Comparison of ENCODE assay signal across 10 cellular contexts in genomic region chr7:116524221-116524608, GRCh38. TPM values are rescaled to one million over a fixed set of nuclear protein-coding genes. Genes with fewer than 3 reads are reported as not detected.
DNase-seq lines count a peak whose midpoint lies in the region; ATAC-seq, FAIRE-seq and TF ChIP-seq lines count a peak whose summit lies in the region.
"Had no signal": no experiment of that assay in that cellular context is flagged by ENCODE, and none has a peak within 500 bp of the region (broad histone marks: within the 10 kb centered on the region; RNA-seq: fewer than 3 reads in every experiment).

No MANE protein-coding gene starts in this region.

- dilution Hi-C loops in keratinocyte (cut with MboI; ENCODE audit: extremely low pct_ligation_motif_present, low sequenced_read_pairs): loop anchor here (25.0 kb wide), 1 partner anchor 262 kb away; no protein-coding TSS in a partner anchor

- peaks cover 7 to 12% (median 9%) of the 10 kb centered on the region in 3 donors for H3K4me1 Mint-ChIP-seq in IgD-negative memory B cell
- peaks cover 39% of the 10 kb centered on the region for H3K4me1 Mint-ChIP-seq in brain

- no peaks in the 10 kb centered on the region for H3K9me3 ChIP-seq in keratinocyte (ENCODE audit: control insufficient read depth, low read depth, low read length)
- H3K9me3 ChIP-seq in subcutaneous abdominal adipose tissue (ENCODE audit: control insufficient read depth in 5 of 5, low read length in 5 of 5): no peaks in the 10 kb centered on the region

- H3K4me3 ChIP-seq in keratinocyte (ENCODE audit: control insufficient read depth in 2 of 3, extremely low read depth in 1 of 3, insufficient read depth in 2 of 3, low read depth in 1 of 3, low read length in 3 of 3) (peak overlapping the region; percentile 19 to 67 (median 63)), subcutaneous abdominal adipose tissue (ENCODE audit: low read depth in 1 of 5, low read length in 5 of 5) (peak overlapping the region; percentile 53 to 99 (median 89))

- no peak for TF ChIP-seq CTCF in brain (conservative IDR thresholded peaks at IDR 0.05)
- no peak for TF ChIP-seq CTCF in keratinocyte (optimal IDR thresholded peaks at IDR 0.05 in 1 of 3, IDR thresholded peaks at IDR 0.05 in 1 of 3, conservative IDR thresholded peaks at IDR 0.05 in 1 of 3; ENCODE audit: extremely low read depth in 1 of 3, insufficient read depth in 2 of 3, low read length in 3 of 3)

- H3K4me2 ChIP-seq in keratinocyte (ENCODE audit: control insufficient read depth, extremely low read depth, insufficient read depth, low read depth, low read length): peak overlapping the region; percentile 95

- no peaks in the 10 kb centered on the region for H3K36me3 Mint-ChIP-seq in IgD-negative memory B cell
- H3K36me3 Mint-ChIP-seq in brain: no peaks in the 10 kb centered on the region

- H3K27me3 ChIP-seq in keratinocyte (ENCODE audit: control insufficient read depth, extremely low read depth, insufficient read depth, low read length): no peaks in the 10 kb centered on the region
- no peaks in the 10 kb centered on the region for H3K27me3 ChIP-seq in subcutaneous abdominal adipose tissue (ENCODE audit: control insufficient read depth in 5 of 5, insufficient read depth in 4 of 5, low read length in 5 of 5)

- ATAC-seq in HG02870 (IDR thresholded peaks at IDR 0.05; ENCODE audit: unreplicated experiment) (no peak), GM18907 (IDR thresholded peaks at IDR 0.05; ENCODE audit: unreplicated experiment) (no peak)

- peak overlapping the region; percentile 100 for H3K9ac ChIP-seq in keratinocyte (ENCODE audit: control insufficient read depth, extremely low read depth, insufficient read depth, low read length)
- H3K9ac ChIP-seq in subcutaneous abdominal adipose tissue (ENCODE audit: low read length in 5 of 5): no peak overlapping the region

- H3K9me1 ChIP-seq in keratinocyte (ENCODE audit: control insufficient read depth, extremely low read depth, insufficient read depth, low read length): no peaks in the 10 kb centered on the region

- H4K20me1 ChIP-seq in keratinocyte (ENCODE audit: control insufficient read depth, extremely low read depth, insufficient read depth, low read length): peaks cover 3% of the 10 kb centered on the region

- H3K4me1 ChIP-seq in keratinocyte (ENCODE audit: control insufficient read depth, extremely low read depth, insufficient read depth, low read length) (peaks cover 69% of the 10 kb centered on the region), subcutaneous abdominal adipose tissue (ENCODE audit: control insufficient read depth in 5 of 5, insufficient read depth in 5 of 5, low read length in 5 of 5) (peaks cover 2 to 44% (median 30%) of the 10 kb centered on the region in 5 donors)

- DNase-seq in keratinocyte (ENCODE audit: low read depth, low spot score) (no peak), NCI-H82 treated with DMSO at 0.1 percent for 48 hours (lab: John Stamatoyannopoulos, UW; ENCODE audit: unreplicated experiment) (no peak), NCI-H446 (lab: John Stamatoyannopoulos, UW) (no peak)
- DNase-seq: NCI-H2227 treated with DMSO at 0.1 percent for 48 hours had no signal

- H3K9me3 Mint-ChIP-seq in IgD-negative memory B cell: no peaks in the 10 kb centered on the region
- H3K9me3 Mint-ChIP-seq in brain: peaks cover 0 to 5% (median 0%) of the 10 kb centered on the region in 5 experiments

- peak overlapping the region in 3 of 4 donors; percentile 20 to 97 (median 92) for H3K4me3 Mint-ChIP-seq in IgD-negative memory B cell
- peak overlapping the region; percentile 61 to 93 (median 88) for H3K4me3 Mint-ChIP-seq in brain

- H2AFZ ChIP-seq in keratinocyte (ENCODE audit: control insufficient read depth, low read length): no peak overlapping the region

- H3K36me3 ChIP-seq in keratinocyte (ENCODE audit: control insufficient read depth in 2 of 2, extremely low read depth in 1 of 2, insufficient read depth in 2 of 2, low read length in 2 of 2) (peaks cover 12 to 19% of the 10 kb centered on the region in 2 experiments), subcutaneous abdominal adipose tissue (ENCODE audit: control insufficient read depth in 5 of 5, insufficient read depth in 5 of 5, low read length in 5 of 5) (peaks cover 0 to 17% (median 3%) of the 10 kb centered on the region in 5 donors)

- FAIRE-seq in keratinocyte (lab: Jason Lieb, UNC): no peak
- FAIRE-seq: colon had no signal

- no peak overlapping the region for H3K27ac Mint-ChIP-seq in IgD-negative memory B cell
- no peak overlapping the region for H3K27ac Mint-ChIP-seq in brain

- H3K27me3 Mint-ChIP-seq in IgD-negative memory B cell (peaks cover 25% of the 10 kb centered on the region), brain (peaks cover 88% of the 10 kb centered on the region)

- H3K79me2 ChIP-seq in keratinocyte (ENCODE audit: control insufficient read depth, insufficient read depth, low read length): peaks cover 47% of the 10 kb centered on the region

- H3K27ac ChIP-seq in keratinocyte (ENCODE audit: control insufficient read depth, insufficient read depth, low read length): peak overlapping the region; percentile 98
- peak overlapping the region; percentile 100 for H3K27ac ChIP-seq in subcutaneous abdominal adipose tissue (ENCODE audit: low read depth, low read length)

RNA-seq across cellular contexts. Expression of gene CAV1, which starts 0.6 kb away (rescaled TPM):
- 2.3 TPM for polyA plus RNA-seq in IgD-negative memory B cell
- polyA plus RNA-seq in brain (ENCODE audit: insufficient read depth, low read depth, low replicate concordance): 7.7 TPM
- polyA plus RNA-seq in keratinocyte: 2,867 to 2,979 TPM (median 2,905 TPM) in 3 replicates
- 537 TPM for polyA plus RNA-seq in keratinocyte (2011; ENCODE audit: low read depth)
- polyA plus RNA-seq in keratinocyte (2011; cell fraction: cytosol; rRNA removed): 3,107 and 4,303 TPM in 2 replicates
- polyA plus RNA-seq in keratinocyte (2011; cell fraction: nucleus; rRNA removed): 2,001 and 2,393 TPM in 2 replicates
- polyA plus RNA-seq in keratinocyte (2012; ENCODE audit: low replicate concordance): 370 and 1,627 TPM in 2 replicates
- 4,413 to 5,248 TPM (median 4,690 TPM) in 3 replicates for polyA minus RNA-seq in keratinocyte
- polyA minus RNA-seq in keratinocyte (2011; cell fraction: cytosol; rRNA and poly(A)+ RNA removed): 1,844 TPM
- polyA minus RNA-seq in keratinocyte (2011; cell fraction: nucleus; rRNA and poly(A)+ RNA removed): 723 and 1,290 TPM in 2 replicates

RNA-seq across cellular contexts. Expression of gene CAV2, which starts 24.7 kb away (rescaled TPM):
- not detected for polyA plus RNA-seq in IgD-negative memory B cell
- 3.8 TPM for polyA plus RNA-seq in brain (ENCODE audit: insufficient read depth, low read depth, low replicate concordance)
- 467 to 631 TPM (median 530 TPM) in 3 replicates for polyA plus RNA-seq in keratinocyte
- polyA plus RNA-seq in keratinocyte (2011; ENCODE audit: low read depth): 140 TPM
- 511 and 813 TPM in 2 replicates for polyA plus RNA-seq in keratinocyte (2011; cell fraction: cytosol; rRNA removed)
- 329 and 358 TPM in 2 replicates for polyA plus RNA-seq in keratinocyte (2011; cell fraction: nucleus; rRNA removed)
- polyA plus RNA-seq in keratinocyte (2012; ENCODE audit: low replicate concordance): 170 and 280 TPM in 2 replicates
- polyA minus RNA-seq in keratinocyte: 373 to 543 TPM (median 498 TPM) in 3 replicates
- polyA minus RNA-seq in keratinocyte (2011; cell fraction: cytosol; rRNA and poly(A)+ RNA removed): 618 TPM
- polyA minus RNA-seq in keratinocyte (2011; cell fraction: nucleus; rRNA and poly(A)+ RNA removed): 114 and 202 TPM in 2 replicates

Comparison
In these comparisons a context has a peak if more than half of its experiments do, and no peak if none do; other contexts are left out.
1. RNA of gene CAV1, which starts 0.6 kb away (polyA plus RNA-seq): 370 to 4,303 TPM in keratinocyte; 7.7 TPM in brain (single experiment) and 2.3 TPM in IgD-negative memory B cell (single experiment); every median in the first group is over 10 times any median in the second.
2. RNA of gene CAV2, which starts 24.7 kb away (polyA plus RNA-seq): 140 to 813 TPM in keratinocyte; 3.8 TPM in brain (single experiment) and not detected in IgD-negative memory B cell (single experiment); every median in the first group is over 10 times any median in the second.